9 cellular contexts compared by ENCODE assay signal in genomic region chr4:3649491-3649890, GRCh38.
"Had no signal": no experiment of that assay in that cellular context is flagged by ENCODE, and none has a peak within 500 bp of the region (broad histone marks: within the 10 kb centered on the region; RNA-seq: fewer than 3 reads in every experiment).

No MANE protein-coding gene starts in this region.

- DNase-seq: GM23248, GOT3, H7, HFFc6 had no signal

- H3K9ac ChIP-seq: GM23248 had no signal

- H3K9me3 Mint-ChIP-seq: HFFc6, IgD-negative memory B cell had no signal

- H3K27ac ChIP-seq: GM23248, HL-60 had no signal

- H3K4me1 ChIP-seq: HAP-1 had no signal

- H3K4me3 Mint-ChIP-seq: HFFc6, IgD-negative memory B cell had no signal

- H3K9me3 ChIP-seq: HAP-1 had no signal

- H2AFZ ChIP-seq: GM23248 had no signal

- ATAC-seq: HCT116, HepG2 had no signal

- H3K36me3 ChIP-seq: HAP-1 had no signal

- H3K4me3 ChIP-seq: GM23248, HAP-1 had no signal

- H3K36me3 Mint-ChIP-seq: IgD-negative memory B cell had no signal

- H3K27ac Mint-ChIP-seq: HFFc6, IgD-negative memory B cell had no signal
